ENCODE assay signal across 10 cellular contexts in genomic region chr1:228737613-228738012, GRCh38. TPM values are rescaled to one million over a fixed set of nuclear protein-coding genes. Genes with fewer than 3 reads are reported as not detected.
A peak's percentile ranks its signal among the peaks of the same experiment; 100 is the strongest.
DNase-seq lines count a peak whose midpoint lies in the region; ATAC-seq and TF ChIP-seq lines count a peak whose summit lies in the region.
"Had no signal": no experiment of that assay in that cellular context is flagged by ENCODE, and none has a peak within 500 bp of the region (broad histone marks: within the 10 kb centered on the region; RNA-seq: fewer than 3 reads in every experiment).

No MANE protein-coding gene starts in this region.

- peaks cover 20% of the 10 kb centered on the region for H3K4me1 Mint-ChIP-seq in activated CD4-positive, alpha-beta memory T cell treated with anti-CD3 and anti-CD28 coated beads for 36 hours (ENCODE audit: low read depth)
- H3K4me1 Mint-ChIP-seq in endodermal cell (peaks cover 9% of the 10 kb centered on the region), neural crest cell (peaks cover 37% of the 10 kb centered on the region)

- POLR2A ChIA-PET in activated CD4-positive, alpha-beta memory T cell treated with anti-CD3 and anti-CD28 coated beads for 36 hours (lab: Charles Lee) = interaction anchor here (0.6 to 1.2 kb wide), 3 partner anchors 8 to 292 kb away, joined by 3 read pairs; a partner anchor contains a TSS

- no peak overlapping the region for H3K9ac ChIP-seq in endodermal cell (ENCODE audit: extremely low read depth, low read length, poor library complexity, severe bottlenecking)

- peaks cover 6% of the 10 kb centered on the region for H3K27me3 Mint-ChIP-seq in activated CD4-positive, alpha-beta memory T cell treated with anti-CD3 and anti-CD28 coated beads for 36 hours
- H3K27me3 Mint-ChIP-seq in endodermal cell (ENCODE audit: insufficient read depth) (peaks cover 29% of the 10 kb centered on the region), neural crest cell (ENCODE audit: low read depth) (peaks cover 30% of the 10 kb centered on the region)

- H3K27ac ChIP-seq in endodermal cell (ENCODE audit: low read depth, low read length) (no peak overlapping the region), thymus (ENCODE audit: low read depth) (peak overlapping the region; percentile 36)

- WGBS in endodermal cell (ENCODE audit: insufficient coverage in 1 of 2, insufficient read length in 1 of 2), 2 experiments = 86 to 89% methylated on average over 7 to 8 of the region's 8 CpGs
- WGBS in thymus = 93% methylated on average over 8 of the region's 8 CpGs

- no peaks in the 10 kb centered on the region for H3K9me3 ChIP-seq in endodermal cell (ENCODE audit: control insufficient read depth, low read length)
- H3K9me3 ChIP-seq in thymus (ENCODE audit: control insufficient read depth) = no peaks in the 10 kb centered on the region
- no peaks in the 10 kb centered on the region; the same call in 1 of the 2 replicates for H3K9me3 ChIP-seq in BE2C

- peak overlapping the region; percentile 23 for H3K4me3 Mint-ChIP-seq in activated CD4-positive, alpha-beta memory T cell treated with anti-CD3 and anti-CD28 coated beads for 36 hours
- peak overlapping the region; percentile 74 for H3K4me3 Mint-ChIP-seq in endodermal cell
- peak overlapping the region; percentile 92 for H3K4me3 Mint-ChIP-seq in neural crest cell

- H3K36me3 Mint-ChIP-seq in activated CD4-positive, alpha-beta memory T cell treated with anti-CD3 and anti-CD28 coated beads for 36 hours = no peaks in the 10 kb centered on the region
- H3K36me3 Mint-ChIP-seq in endodermal cell (ENCODE audit: low read depth) = peaks cover 27% of the 10 kb centered on the region
- peaks cover 13% of the 10 kb centered on the region for H3K36me3 Mint-ChIP-seq in neural crest cell (ENCODE audit: low read depth)

- no peak overlapping the region for H3K4me3 ChIP-seq in endodermal cell (ENCODE audit: low read length)
- H3K4me3 ChIP-seq in thymus (ENCODE audit: low read length) = peak overlapping the region; percentile 22
- H3K4me3 ChIP-seq in BE2C (ENCODE audit: low read depth, low read length) = no peak overlapping the region; the same call in 1 of the 2 replicates

- TF ChIP-seq CTCF in endodermal cell (conservative IDR thresholded peaks at IDR 0.05) (no peak), neural crest cell (conservative IDR thresholded peaks at IDR 0.05) (no peak), BE2C (IDR thresholded peaks at IDR 0.05; ENCODE audit: low read depth, low read length) (no peak)

- CTCF ChIA-PET in activated CD4-positive, alpha-beta memory T cell treated with anti-CD3 and anti-CD28 coated beads for 36 hours (lab: Charles Lee) = interaction anchor here (1.1 to 4.6 kb wide), 2 partner anchors 491 to 771 kb away, joined by 4 to 67 read pairs; partner anchors contain the start of gene NUP133

- H3K9me3 Mint-ChIP-seq in activated CD4-positive, alpha-beta memory T cell treated with anti-CD3 and anti-CD28 coated beads for 36 hours = no peaks in the 10 kb centered on the region
- H3K9me3 Mint-ChIP-seq in endodermal cell (no peaks in the 10 kb centered on the region), neural crest cell (no peaks in the 10 kb centered on the region)
- H3K9me3 Mint-ChIP-seq: activated T-helper 1 cell treated with anti-CD3 and anti-CD28 coated beads, Interleukin-12 subunit alpha, Interleukin-12 subunit beta, Interleukin-2, Interleukin-4 antibody, amounts not matched to agents 30 ng/mL and 10 ng/mL and 1 ng/mL, durations not matched to agents 14 hours and 24 hours and 36 hours had no signal

- H3K36me3 ChIP-seq in endodermal cell (ENCODE audit: control insufficient read depth, insufficient read depth, low read length) = no peaks in the 10 kb centered on the region
- no peaks in the 10 kb centered on the region for H3K36me3 ChIP-seq in thymus (ENCODE audit: control insufficient read depth, insufficient read depth)
- H3K36me3 ChIP-seq in BE2C = peaks cover 25% of the 10 kb centered on the region

- H3K4me1 ChIP-seq in endodermal cell (ENCODE audit: control insufficient read depth, insufficient read depth, low read length) (peaks cover 4% of the 10 kb centered on the region), thymus (ENCODE audit: control insufficient read depth, insufficient read depth, low read length) (peaks cover 10% of the 10 kb centered on the region), BE2C (peaks cover 6% of the 10 kb centered on the region; the same call in 1 of the 2 replicates)

- no peak for DNase-seq in activated CD4-positive, alpha-beta memory T cell treated with anti-CD3 and anti-CD28 coated beads for 36 hours
- DNase-seq in endodermal cell (peak; percentile 40), neural crest cell (ENCODE audit: low read depth, low spot score) (no peak), BE2C (no peak), T-helper 2 cell (no peak)
- DNase-seq: NCI-H187 had no signal

- H3K27ac Mint-ChIP-seq in activated CD4-positive, alpha-beta memory T cell treated with anti-CD3 and anti-CD28 coated beads for 36 hours = no peak overlapping the region
- no peak overlapping the region for H3K27ac Mint-ChIP-seq in endodermal cell
- no peak overlapping the region for H3K27ac Mint-ChIP-seq in neural crest cell (ENCODE audit: unreplicated experiment)
- H3K27ac Mint-ChIP-seq: activated T-helper 1 cell treated with anti-CD3 and anti-CD28 coated beads, Interleukin-12 subunit alpha, Interleukin-12 subunit beta, Interleukin-2, Interleukin-4 antibody, amounts not matched to agents 30 ng/mL and 10 ng/mL and 1 ng/mL, durations not matched to agents 14 hours and 24 hours and 36 hours had no signal

- ATAC-seq in GM18502 (IDR thresholded peaks at IDR 0.05; ENCODE audit: poor library complexity, unreplicated experiment) = no peak

- H3K27me3 ChIP-seq in endodermal cell (ENCODE audit: control insufficient read depth, insufficient read depth, low read length, poor library complexity, severe bottlenecking) (peaks cover 60% of the 10 kb centered on the region), thymus (ENCODE audit: control insufficient read depth, insufficient read depth) (peaks cover 7% of the 10 kb centered on the region), BE2C (0 out of 2 replicates have a peak, but pooled peaks cover 4% of the 10 kb centered on the region)

- intact Hi-C loops in activated CD4-positive, alpha-beta memory T cell treated with anti-CD3 and anti-CD28 coated beads for 36 hours (cut with micrococcal nuclease) = loop anchor here (5.0 to 10.0 kb wide), 2 partner anchors 125 to 187 kb away; no protein-coding TSS in a partner anchor

RNA-seq across cellular contexts. Expression of gene RHOU, which starts 2.3 kb away (rescaled TPM):
- total RNA-seq in activated CD4-positive, alpha-beta memory T cell treated with anti-CD3 and anti-CD28 coated beads for 36 hours = under 1 TPM; 0.57 to 0.68 TPM
- total RNA-seq in endodermal cell = 10 to 100 TPM in 1 of 2 donors, 1 to 10 TPM in 1; 9.0 to 12.0 TPM
- polyA plus RNA-seq in endodermal cell (2013, experiment 1 of 2) = 26.4 TPM
- 24.9 TPM for polyA plus RNA-seq in endodermal cell (2013, experiment 2 of 2)
- total RNA-seq in neural crest cell = 20.1 and 20.5 TPM in 2 replicates
- polyA plus RNA-seq in thymus = 23.9 TPM
- polyA plus RNA-seq in BE2C (2012; ENCODE audit: insufficient read depth, insufficient read length, low read depth) = 16.3 TPM
- total RNA-seq: HT1080 had no signal

Comparison
In these comparisons a context has a peak if more than half of its experiments do, and no peak if none do; other contexts are left out.
1. H3K4me3 Mint-ChIP-seq: peak in every context shown above with its lines; median percentile 92 in neural crest cell; 74 in endodermal cell; 23 in activated CD4-positive, alpha-beta memory T cell treated with anti-CD3 and anti-CD28 coated beads for 36 hours.
2. RNA of gene RHOU, which starts 2.3 kb away (total RNA-seq): 20.1 to 20.5 TPM in neural crest cell and 9.0 to 12.0 TPM in endodermal cell; 0.57 to 0.68 TPM in activated CD4-positive, alpha-beta memory T cell treated with anti-CD3 and anti-CD28 coated beads for 36 hours; every median in the first group is over 4 times any median in the second.